14 cellular contexts compared by ENCODE assay signal in the genomic region with DNA sequence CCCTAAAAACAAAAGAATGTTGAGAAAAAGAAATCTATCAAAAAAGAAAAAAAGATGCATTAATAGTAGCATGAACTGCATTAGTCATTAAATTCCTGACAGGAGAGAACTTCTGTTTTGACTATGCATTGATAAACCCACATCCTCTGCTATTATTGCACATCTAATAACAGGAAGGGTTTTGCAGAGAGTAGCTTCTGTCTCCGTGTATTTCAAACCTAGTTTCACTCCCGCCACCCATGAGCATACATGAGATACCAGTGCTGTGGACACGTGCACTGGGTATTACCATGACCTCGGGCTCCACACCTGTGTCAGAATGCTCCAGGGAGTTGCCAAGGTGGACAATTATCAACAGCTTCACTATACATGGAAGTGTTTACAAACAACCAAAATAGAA.
DNase-seq lines count a peak whose midpoint lies in the region; ATAC-seq and TF ChIP-seq lines count a peak whose summit lies in the region.
"Had no signal": no experiment of that assay in that cellular context is flagged by ENCODE, and none has a peak within 500 bp of the region (broad histone marks: within the 10 kb centered on the region; RNA-seq: fewer than 3 reads in every experiment).

No MANE protein-coding gene starts in this region.

- peak; percentile 86 for ATAC-seq in GM18502 (IDR thresholded peaks at IDR 0.05; ENCODE audit: poor library complexity, unreplicated experiment)
- peak; percentile 86 for ATAC-seq in GM21515 (IDR thresholded peaks at IDR 0.05; ENCODE audit: unreplicated experiment)
- peak; percentile 81 for ATAC-seq in HG03103 (IDR thresholded peaks at IDR 0.05; ENCODE audit: low read depth, unreplicated experiment)
- ATAC-seq in activated B cell treated with CpG ODN at 0.5 μM for 24 hours (ENCODE audit: low read depth), result peak; percentile 89
- ATAC-seq: heart right ventricle, left lobe of liver, Panc1 had no signal

- H3K4me1 Mint-ChIP-seq in activated B cell treated with CpG ODN at 0.5 μM for 24 hours, result peaks cover 18% of the 10 kb centered on the region
- no peaks in the 10 kb centered on the region for H3K4me1 Mint-ChIP-seq in HFFc6 (ENCODE audit: low read depth)

- DNase-seq in activated B cell treated with CpG ODN at 0.5 μM for 24 hours, result no peak
- DNase-seq in CD1c-positive myeloid dendritic cell (ENCODE audit: extremely low spot score), result no peak
- DNase-seq in Ammon's horn (ENCODE audit: low spot score), result no peak
- DNase-seq in HFFc6, result no peak
- DNase-seq in posterior cingulate gyrus, result no peak
- DNase-seq: activated gamma-delta T cell treated with Interleukin-2 at 50 U/mL for 16 hours, heart right ventricle, spleen, T-helper 1 cell had no signal

- POLR2A ChIA-PET in activated B cell treated with CpG ODN at 0.5 μM for 24 hours (lab: Charles Lee), result interaction anchor here (0.7 to 2.3 kb wide), 4 partner anchors 18 to 307 kb away, joined by 3 to 18 read pairs (median 8); no protein-coding TSS in a partner anchor

- TF ChIP-seq CTCF in activated B cell treated with CpG ODN at 0.5 μM for 24 hours (IDR thresholded peaks at IDR 0.05), result no peak
- TF ChIP-seq CTCF in HFFc6 (IDR thresholded peaks at IDR 0.05), result no peak

- H3K27me3 Mint-ChIP-seq in activated B cell treated with CpG ODN at 0.5 μM for 24 hours (no peaks in the 10 kb centered on the region), HFFc6 (ENCODE audit: insufficient read depth) (peaks cover 2% of the 10 kb centered on the region)

- no peaks in the 10 kb centered on the region for H3K9me3 Mint-ChIP-seq in activated B cell treated with CpG ODN at 0.5 μM for 24 hours
- peaks cover 17% of the 10 kb centered on the region for H3K9me3 Mint-ChIP-seq in HFFc6

- CTCF ChIA-PET in activated B cell treated with CpG ODN at 0.5 μM for 24 hours (lab: Charles Lee), result interaction anchor here (1.5 kb wide), 1 partner anchor 12 kb away, joined by 3 read pairs; no protein-coding TSS in a partner anchor

- H3K4me3 Mint-ChIP-seq in activated B cell treated with CpG ODN at 0.5 μM for 24 hours (peak overlapping the region; percentile 68), HFFc6 (no peak overlapping the region)

- H3K36me3 Mint-ChIP-seq in activated B cell treated with CpG ODN at 0.5 μM for 24 hours (ENCODE audit: low read depth), result no peaks in the 10 kb centered on the region
- no peaks in the 10 kb centered on the region for H3K36me3 Mint-ChIP-seq in HFFc6 (ENCODE audit: low read depth)

- H3K27ac Mint-ChIP-seq in activated B cell treated with CpG ODN at 0.5 μM for 24 hours (peak overlapping the region; percentile 57), HFFc6 (no peak overlapping the region)

- intact Hi-C loops in activated B cell treated with CpG ODN at 0.5 μM for 24 hours (cut with micrococcal nuclease), result loop anchor here (2.0 kb wide), 2 partner anchors 16 to 20 kb away; no protein-coding TSS in a partner anchor
- intact Hi-C loops in posterior cingulate gyrus (cut with DNase I), result no loop called here
